ENCODE assay signal across 29 cellular contexts in genomic region chr18:26121476-26121875, GRCh38. TPM values are rescaled to one million over a fixed set of nuclear protein-coding genes. Genes with fewer than 3 reads are reported as not detected.
"Had no signal": no experiment of that assay in that cellular context is flagged by ENCODE, and none has a peak within 500 bp of the region (broad histone marks: within the 10 kb centered on the region; RNA-seq: fewer than 3 reads in every experiment).

No MANE protein-coding gene starts in this region.

- ATAC-seq: activated CD4-positive, CD25-positive, alpha-beta regulatory T cell treated with anti-CD3 and anti-CD28 coated beads, Interleukin-2, amount 50 U/mL, for 24 hours; activated CD8-positive, alpha-beta memory T cell treated with anti-CD3 and anti-CD28 coated beads, Interleukin-2, amount 10 ng/mL, durations not matched to agents 7 days and 5 days; activated CD8-positive, alpha-beta T cell treated with anti-CD3 and anti-CD28 coated beads for 36 hours; activated naive CD4-positive, alpha-beta T cell treated with anti-CD3 and anti-CD28 coated beads, Interleukin-2, amount 50 U/mL, for 72 hours; heart right ventricle; left colon; pancreas; psoas muscle; stimulated activated naive CD8-positive, alpha-beta T cell treated with anti-CD3 and anti-CD28 coated beads, Interleukin-15, Interleukin-2, amounts not matched to agents 100 U/mL and 50 U/mL, for 24 hours had no signal

- H3K27ac ChIP-seq: adrenal gland, breast epithelium, coronary artery, heart right ventricle, neutrophil, pancreas, psoas muscle, right atrium auricular region, upper lobe of left lung, VCaP had no signal

- H3K27ac Mint-ChIP-seq: activated CD4-positive, alpha-beta T cell treated with anti-CD3 and anti-CD28 coated beads, Interleukin-2, amount 10 ng/mL, durations not matched to agents 7 days and 5 days; activated CD8-positive, alpha-beta memory T cell treated with anti-CD3 and anti-CD28 coated beads, Interleukin-2, amount 10 ng/mL, durations not matched to agents 7 days and 5 days; activated CD8-positive, alpha-beta T cell treated with anti-CD3 and anti-CD28 coated beads for 36 hours; nephron had no signal

- H3K27me3 Mint-ChIP-seq: activated CD8-positive, alpha-beta T cell treated with anti-CD3 and anti-CD28 coated beads for 36 hours had no signal

- H3K36me3 Mint-ChIP-seq: activated CD8-positive, alpha-beta memory T cell treated with anti-CD3 and anti-CD28 coated beads, Interleukin-2, amount 10 ng/mL, durations not matched to agents 7 days and 5 days had no signal

- FAIRE-seq: keratinocyte, pancreas had no signal

- H3K9me3 ChIP-seq: adrenal gland, breast epithelium, neutrophil, pancreas, psoas muscle, right atrium auricular region, upper lobe of left lung had no signal

- H3K4me3 ChIP-seq: adrenal gland, breast epithelium, coronary artery, heart right ventricle, pancreas, psoas muscle, right atrium auricular region, upper lobe of left lung had no signal

- H3K27me3 ChIP-seq: adrenal gland, breast epithelium, neutrophil, pancreas, right atrium auricular region, upper lobe of left lung had no signal

- H3K4me3 Mint-ChIP-seq: activated CD4-positive, alpha-beta T cell treated with anti-CD3 and anti-CD28 coated beads, Interleukin-2, amount 10 ng/mL, durations not matched to agents 7 days and 5 days; activated CD8-positive, alpha-beta memory T cell treated with anti-CD3 and anti-CD28 coated beads, Interleukin-2, amount 10 ng/mL, durations not matched to agents 7 days and 5 days; activated CD8-positive, alpha-beta T cell treated with anti-CD3 and anti-CD28 coated beads for 36 hours; nephron had no signal

- H3K4me1 ChIP-seq: adrenal gland, breast epithelium, heart right ventricle, pancreas, psoas muscle, right atrium auricular region, upper lobe of left lung had no signal

- H3K36me3 ChIP-seq: adrenal gland, breast epithelium, heart right ventricle, neutrophil, pancreas, right atrium auricular region, upper lobe of left lung had no signal

- DNase-seq: activated CD4-positive, alpha-beta T cell treated with anti-CD3 and anti-CD28 coated beads, Interleukin-2, amount 10 ng/mL, durations not matched to agents 7 days and 5 days; activated CD8-positive, alpha-beta memory T cell treated with anti-CD3 and anti-CD28 coated beads, Interleukin-2, amount 10 ng/mL, durations not matched to agents 7 days and 5 days; activated CD8-positive, alpha-beta T cell treated with anti-CD3 and anti-CD28 coated beads for 36 hours; activated gamma-delta T cell; activated T-cell treated with anti-CD3 and anti-CD28 coated beads for 4 hours; adrenal gland; heart right ventricle; left colon; mesenchymal stem cell; pancreas; psoas muscle; stimulated activated CD4-positive, alpha-beta T cell treated with anti-CD3 and anti-CD28 coated beads, Interleukin-12 subunit alpha, Interleukin-12 subunit beta, amount 100 ng/mL, for 4 hours; stimulated activated CD4-positive, alpha-beta T cell treated with anti-CD3 and anti-CD28 coated beads, Interleukin-4, amount 100 ng/mL, for 4 hours; stimulated activated naive CD8-positive, alpha-beta T cell treated with anti-CD3 and anti-CD28 coated beads, Interleukin-15, Interleukin-2, amounts not matched to agents 100 U/mL and 50 U/mL, for 24 hours; upper lobe of left lung had no signal

- H3K4me1 Mint-ChIP-seq: activated CD4-positive, alpha-beta T cell treated with anti-CD3 and anti-CD28 coated beads, Interleukin-2, amount 10 ng/mL, durations not matched to agents 7 days and 5 days; activated CD8-positive, alpha-beta memory T cell treated with anti-CD3 and anti-CD28 coated beads, Interleukin-2, amount 10 ng/mL, durations not matched to agents 7 days and 5 days; nephron had no signal

RNA-seq across cellular contexts. Expression of gene PSMA8, which starts 12.2 kb away (rescaled TPM):
- total RNA-seq: breast epithelium, epithelial cell of proximal tubule, left colon, lower leg skin, myocyte, pancreas, psoas muscle, right atrium auricular region, skeletal muscle tissue, subcutaneous adipose tissue had no signal
- polyA plus RNA-seq: heart right ventricle, keratinocyte, pancreas, psoas muscle had no signal
